Comparison of ENCODE assay signal across 12 cellular contexts in the genomic region with DNA sequence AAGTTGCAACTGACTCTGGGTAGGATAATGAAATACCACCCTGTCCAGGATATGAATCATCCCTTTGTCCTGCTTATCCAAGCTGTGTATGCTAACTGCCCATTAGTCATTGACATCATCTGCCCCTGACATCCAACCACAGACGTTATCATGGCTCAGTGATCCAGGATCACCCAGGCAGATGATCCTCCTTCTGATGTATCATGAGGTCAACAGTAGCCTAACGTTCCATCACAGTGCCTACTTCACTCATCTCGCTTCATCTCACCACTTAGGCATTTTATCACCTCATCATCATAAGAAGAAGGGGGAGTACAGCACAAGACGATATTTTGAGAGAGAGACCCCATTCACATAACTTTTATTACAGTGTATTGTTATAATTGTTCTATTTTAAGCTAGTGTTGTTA. TPM values are rescaled to one million over a fixed set of nuclear protein-coding genes. Genes with fewer than 3 reads are reported as not detected.
DNase-seq lines count a peak whose midpoint lies in the region; ATAC-seq and TF ChIP-seq lines count a peak whose summit lies in the region.
"Had no signal": no experiment of that assay in that cellular context is flagged by ENCODE, and none has a peak within 500 bp of the region (broad histone marks: within the 10 kb centered on the region; RNA-seq: fewer than 3 reads in every experiment).

No MANE protein-coding gene starts in this region.

- H3K36me3 ChIP-seq in WERI-Rb-1 (no peaks in the 10 kb centered on the region), body of pancreas (replicated peaks in 1 of 2; ENCODE audit: insufficient read depth in 1 of 2, low read depth in 2 of 2) (no peaks in the 10 kb centered on the region)

- no peak for TF ChIP-seq CTCF in AG04450 (IDR thresholded peaks at IDR 0.05; ENCODE audit: low read depth, low read length)
- TF ChIP-seq CTCF in WERI-Rb-1 (IDR thresholded peaks at IDR 0.05; ENCODE audit: low read depth, low read length): no peak
- no peak for TF ChIP-seq CTCF in body of pancreas (IDR thresholded peaks at IDR 0.05)

- H3K4me3 ChIP-seq in AG04450 (ENCODE audit: low read depth, low read length) (no peak overlapping the region), WERI-Rb-1 (ENCODE audit: low read depth, low read length) (no peak overlapping the region), body of pancreas (no peak overlapping the region)

- no peaks in the 10 kb centered on the region for H3K4me1 ChIP-seq in body of pancreas

- intact Hi-C loops in body of pancreas (cut with DNase I): no loop called here

- no peak for ATAC-seq in HG02840 (IDR thresholded peaks at IDR 0.05; ENCODE audit: low FRiP score, unreplicated experiment)
- ATAC-seq in body of pancreas: no peak

- DNase-seq in AG04450 (ENCODE audit: low read depth, low spot score): peak; percentile 83
- peak in 63 of 76 experiments; percentile 20 to 94 (median 73) for DNase-seq in HUDEP-2 (lab: John Stamatoyannopoulos, UW; ENCODE audit: unreplicated experiment in 76 of 76)
- peak; percentile 33 for DNase-seq in WERI-Rb-1
- DNase-seq in hepatic stellate cell (ENCODE audit: low spot score): peak; percentile 71
- no peak for DNase-seq in body of pancreas
- DNase-seq in NCI-H774 (lab: John Stamatoyannopoulos, UW): no peak
- DNase-seq in NCI-H2171 treated with DMSO at 0.1 percent for 48 hours (lab: John Stamatoyannopoulos, UW): no peak
- DNase-seq: activated CD4-positive, alpha-beta T cell treated with anti-CD3 and anti-CD28 coated beads, Interleukin-2, amount 50 U/mL, for 1 hour; COR-L47; NCI-H524 treated with DMSO at 0.1 percent for 48 hours; stimulated activated CD4-positive, alpha-beta T cell treated with anti-CD3 and anti-CD28 coated beads, Interleukin-4, amount 100 ng/mL, for 24 hours had no signal

- H3K27ac ChIP-seq in AG04450 (ENCODE audit: low read depth, low read length): no peak overlapping the region
- H3K27ac ChIP-seq in WERI-Rb-1: no peak overlapping the region
- H3K27ac ChIP-seq in body of pancreas: no peak overlapping the region

- H3K27me3 ChIP-seq in AG04450 (ENCODE audit: control insufficient read depth, insufficient read depth, low read length): no peaks in the 10 kb centered on the region
- no peaks in the 10 kb centered on the region for H3K27me3 ChIP-seq in WERI-Rb-1 (ENCODE audit: insufficient read depth, low read depth, severe bottlenecking)
- no peaks in the 10 kb centered on the region for H3K27me3 ChIP-seq in body of pancreas

- no peaks in the 10 kb centered on the region for H3K9me3 ChIP-seq in AG04450 (ENCODE audit: control insufficient read depth, insufficient read depth, low read length)
- H3K9me3 ChIP-seq in WERI-Rb-1 (ENCODE audit: severe bottlenecking): no peaks in the 10 kb centered on the region
- no peaks in the 10 kb centered on the region for H3K9me3 ChIP-seq in body of pancreas

- TF ChIP-seq POLR2A in body of pancreas (IDR thresholded peaks at IDR 0.05): no peak

- CTCF ChIA-PET in AG04450 (lab: Charles Lee): interaction anchor here (3.2 kb wide), 1 partner anchor 10 kb away, joined by 21 read pairs; no protein-coding TSS in a partner anchor

- POLR2A ChIA-PET in AG04450 (lab: Yijun Ruan, JAX): no interaction called here

- 40 to 45% methylated on average over 4 of the region's 4 CpGs for WGBS in body of pancreas, 2 donors

RNA-seq across cellular contexts. Expression of gene BTN3A2, which starts 13.4 kb away (rescaled TPM):
- polyA plus RNA-seq in AG04450 (2011; rRNA removed): 41.2 TPM in 2 replicates
- polyA minus RNA-seq in AG04450 (2011; rRNA and poly(A)+ RNA removed): 25.8 and 27.3 TPM in 2 replicates
- 1 to 10 TPM; 5.9 to 8.6 TPM for total RNA-seq in body of pancreas

RNA-seq across cellular contexts. Expression of gene BTN2A2, which starts 31.4 kb away (rescaled TPM):
- polyA plus RNA-seq in AG04450 (2011; rRNA removed): 14.0 and 15.5 TPM in 2 replicates
- 30.0 and 35.8 TPM in 2 replicates for polyA minus RNA-seq in AG04450 (2011; rRNA and poly(A)+ RNA removed)
- 1 to 10 TPM; 3.1 to 5.3 TPM for total RNA-seq in body of pancreas

RNA-seq across cellular contexts. Expression of gene BTN3A1, which starts 50.5 kb away (rescaled TPM):
- polyA plus RNA-seq in AG04450 (2011; rRNA removed): 32.3 and 32.7 TPM in 2 replicates
- 40.9 and 57.1 TPM in 2 replicates for polyA minus RNA-seq in AG04450 (2011; rRNA and poly(A)+ RNA removed)
- total RNA-seq in body of pancreas: 10 to 100 TPM in 1 of 2 donors, 1 to 10 TPM in 1; 9.2 to 11.4 TPM

Comparison
In these comparisons a context has a peak if more than half of its experiments do, and no peak if none do; other contexts are left out.
1. DNase-seq: peak in AG04450 (single experiment), HUDEP-2 (63 of 76), WERI-Rb-1 (single experiment) and hepatic stellate cell (single experiment); none in body of pancreas (0 of 4), NCI-H774 (single experiment) and NCI-H2171 treated with DMSO at 0.1 percent for 48 hours (single experiment).